Comparison of ENCODE assay signal across 16 cellular contexts in genomic region chr6:100100776-100101175, GRCh38.
"Had no signal": no experiment of that assay in that cellular context is flagged by ENCODE, and none has a peak within 500 bp of the region (broad histone marks: within the 10 kb centered on the region; RNA-seq: fewer than 3 reads in every experiment).

No MANE protein-coding gene starts in this region.

- H3K4me3 ChIP-seq: heart left ventricle, mucosa of descending colon, spleen, testis, tibial nerve, upper lobe of right lung, vagina had no signal

- H3K4me1 ChIP-seq: heart left ventricle, spleen, testis, tibial nerve, upper lobe of right lung, vagina had no signal

- H3K36me3 ChIP-seq: heart left ventricle, spleen, tibial nerve, upper lobe of right lung, vagina had no signal

- H3K9me3 ChIP-seq: heart left ventricle, mucosa of descending colon, spleen, testis, tibial nerve, upper lobe of right lung, vagina had no signal

- DNase-seq: effector memory CD4-positive, alpha-beta T cell; heart left ventricle; hippocampal formation; kidney glomerular epithelial cell; mucosa of descending colon; naive thymus-derived CD8-positive, alpha-beta T cell; posterior cingulate gyrus; spleen; stimulated activated CD4-positive, alpha-beta T cell treated with anti-CD3 and anti-CD28 coated beads, Interleukin-15, amount 100 ng/mL, for 24 hours; stimulated activated CD4-positive, alpha-beta T cell treated with anti-CD3 and anti-CD28 coated beads, Interleukin-1b, Interleukin-23, amount 100 ng/mL, for 48 hours; stimulated activated CD4-positive, alpha-beta T cell treated with anti-CD3 and anti-CD28 coated beads, Interleukin-4, amount 100 ng/mL, for 24 hours; stimulated activated naive CD8-positive, alpha-beta T cell treated with anti-CD3 and anti-CD28 coated beads, Interleukin-15, amount 100 ng/mL, for 72 hours; testis; upper lobe of right lung had no signal

- H3K27ac ChIP-seq: heart left ventricle, spleen, testis, tibial nerve, upper lobe of right lung, vagina had no signal

- H3K27me3 ChIP-seq: testis, vagina had no signal
